ENCODE assay signal across 35 cellular contexts in genomic region chr19:57789288-57789687, GRCh38.
"Had no signal": no experiment of that assay in that cellular context is flagged by ENCODE, and none has a peak within 500 bp of the region (broad histone marks: within the 10 kb centered on the region; RNA-seq: fewer than 3 reads in every experiment).

No MANE protein-coding gene starts in this region.

- H3K27me3 ChIP-seq: MG63 had no signal

- DNase-seq: Kasumi-1, MG63, MM.1S, MV-4-11, NCI-H1048, NCI-H1092, NCI-H1092 treated with DMSO at 0.1 percent for 48 hours, NCI-H1105, NCI-H1105 treated with DMSO at 0.1 percent for 48 hours, NCI-H1417, NCI-H1417 treated with DMSO at 0.1 percent for 48 hours, NCI-H1436, NCI-H1436 treated with DMSO at 0.1 percent for 48 hours, NCI-H146, NCI-H1694, NCI-H1694 treated with DMSO at 0.1 percent for 48 hours, NCI-H187, NCI-H187 treated with DMSO at 0.1 percent for 48 hours, NCI-H1930, NCI-H2029, NCI-H2029 treated with DMSO at 0.1 percent for 48 hours, NCI-H2081, NCI-H2081 treated with DMSO at 0.1 percent for 48 hours, NCI-H2107, NCI-H2171, NCI-H2171 treated with DMSO at 0.1 percent for 48 hours, NCI-H2227 treated with DMSO at 0.1 percent for 48 hours, NCI-H226, NCI-H345, NCI-H446, NCI-H446 treated with DMSO at 0.1 percent for 48 hours, NCI-H510A, NCI-H510A treated with DMSO at 0.1 percent for 48 hours, NCI-H524, NCI-H524 treated with DMSO at 0.1 percent for 48 hours had no signal

- H3K4me3 ChIP-seq: MG63 had no signal
